In the genomic region with DNA sequence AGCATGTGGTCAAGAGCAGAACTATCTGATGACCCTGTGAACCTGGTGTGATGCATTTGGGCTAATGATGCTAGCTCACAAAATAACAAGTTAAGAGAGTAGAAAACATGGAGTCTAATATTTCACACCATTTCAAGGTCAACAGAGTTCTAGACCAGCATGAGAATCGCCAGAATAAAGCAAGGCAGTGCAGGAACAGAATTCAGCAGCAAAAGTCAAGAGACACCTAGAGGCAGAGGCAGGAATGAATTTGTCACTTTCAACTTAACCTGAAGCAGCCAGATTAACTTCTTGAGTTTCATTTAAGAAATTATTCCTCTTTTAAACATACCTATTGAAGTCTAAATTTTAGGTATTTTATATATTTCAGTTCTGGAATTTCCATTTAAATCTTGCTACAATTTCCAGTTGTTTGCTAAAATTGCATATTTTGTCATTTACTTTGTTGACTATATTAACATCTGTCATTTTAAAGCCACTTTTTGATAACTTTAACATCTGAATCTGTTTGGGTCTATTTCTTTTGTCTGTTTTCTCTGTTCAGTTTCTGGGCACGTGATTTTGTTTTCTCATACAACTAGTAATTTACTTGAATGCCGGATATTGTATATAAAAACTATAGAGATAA, we compare ENCODE assay signal across 9 cellular contexts. TPM values are rescaled to one million over a fixed set of nuclear protein-coding genes. Genes with fewer than 3 reads are reported as not detected.
DNase-seq lines count a peak whose midpoint lies in the region; ATAC-seq and TF ChIP-seq lines count a peak whose summit lies in the region.
"Had no signal": no experiment of that assay in that cellular context is flagged by ENCODE, and none has a peak within 500 bp of the region (broad histone marks: within the 10 kb centered on the region; RNA-seq: fewer than 3 reads in every experiment).

No MANE protein-coding gene starts in this region.

- no peaks in the 10 kb centered on the region for H3K36me3 Mint-ChIP-seq in CD4-positive, alpha-beta T cell (ENCODE audit: low read depth)

- peaks cover 40% of the 10 kb centered on the region for H3K4me1 Mint-ChIP-seq in CD4-positive, alpha-beta T cell (ENCODE audit: low read depth)

- no peaks in the 10 kb centered on the region for H3K9me3 ChIP-seq in CD4-positive, alpha-beta T cell (ENCODE audit: control insufficient read depth, low read length)
- H3K9me3 ChIP-seq in OCI-LY7 (ENCODE audit: low read length) (no peaks in the 10 kb centered on the region), suprapubic skin (no peaks in the 10 kb centered on the region)

- CTCF ChIA-PET in CD4-positive, alpha-beta T cell (lab: Charles Lee) = interaction anchor here (1.3 kb wide), 1 partner anchor 12 kb away, joined by 3 read pairs; no protein-coding TSS in a partner anchor
- CTCF ChIA-PET in OCI-LY7 (lab: Charles Lee; ENCODE audit: unreplicated experiment) = no interaction called here

- peak; percentile 16 for TF ChIP-seq CTCF in CD4-positive, alpha-beta T cell (IDR thresholded peaks at IDR 0.05)
- TF ChIP-seq CTCF in OCI-LY7 (conservative IDR thresholded peaks at IDR 0.05; ENCODE audit: low read length) (peak; percentile 90), suprapubic skin (IDR thresholded peaks at IDR 0.05) (no peak)

- 56% methylated on average over 3 of the region's 3 CpGs for WGBS in suprapubic skin

- peak overlapping the region; percentile 31 for H3K4me2 ChIP-seq in OCI-LY7 (ENCODE audit: low read length)

- peaks cover 90% of the 10 kb centered on the region for H3K4me1 ChIP-seq in OCI-LY7 (ENCODE audit: insufficient read depth, low read length, poor library complexity, severe bottlenecking)
- no peaks in the 10 kb centered on the region for H3K4me1 ChIP-seq in suprapubic skin

- H3K4me3 Mint-ChIP-seq in CD4-positive, alpha-beta T cell = no peak overlapping the region

- intact Hi-C loops in CD4-positive, alpha-beta T cell (cut with DNase I, micrococcal nuclease) = loop anchor here (5.0 kb wide), 4 partner anchors 325 to 915 kb away; no protein-coding TSS in a partner anchor
- intact Hi-C loops in OCI-LY7 (cut with micrococcal nuclease; ENCODE audit: unreplicated experiment) = loop anchor here (1.0 kb wide), 1 partner anchor 326 kb away; no protein-coding TSS in a partner anchor

- peaks cover 24% of the 10 kb centered on the region for H3K27me3 Mint-ChIP-seq in CD4-positive, alpha-beta T cell

- H3K9me2 ChIP-seq in OCI-LY7 (ENCODE audit: insufficient read depth, low read length) = no peaks in the 10 kb centered on the region

- peak overlapping the region; percentile 84 for H2AFZ ChIP-seq in OCI-LY7 (ENCODE audit: low read length)

- H3K9me3 Mint-ChIP-seq in CD4-positive, alpha-beta T cell = no peaks in the 10 kb centered on the region

- H3K27me3 ChIP-seq in CD4-positive, alpha-beta T cell (ENCODE audit: control insufficient read depth, insufficient read depth, low read length) = no peaks in the 10 kb centered on the region
- H3K27me3 ChIP-seq in suprapubic skin = no peaks in the 10 kb centered on the region

- H3K36me3 ChIP-seq in OCI-LY7 (ENCODE audit: insufficient read depth, low read length) (no peaks in the 10 kb centered on the region), suprapubic skin (no peaks in the 10 kb centered on the region)

- TF ChIP-seq EP300 in suprapubic skin (IDR thresholded peaks at IDR 0.05) = no peak

- no peaks in the 10 kb centered on the region for H3K79me2 ChIP-seq in OCI-LY7 (ENCODE audit: insufficient read depth, low read depth, low read length)

- BruUV-seq in OCI-LY7 (replicated peaks; lab: Mats Ljungman, UMichigan) = no TSS peak

- no peak for DNase-seq in CD4-positive, alpha-beta T cell
- DNase-seq in OCI-LY7 (ENCODE audit: low spot score) = peak; percentile 68
- peak; percentile 37 for DNase-seq in germinal center (ENCODE audit: low spot score)
- no peak for DNase-seq in suprapubic skin (ENCODE audit: low spot score in 2 of 2)
- DNase-seq in globus pallidus (ENCODE audit: low spot score) = no peak
- no peak for DNase-seq in activated CD4-positive, alpha-beta T cell treated with anti-CD3 and anti-CD28 coated beads, Interleukin-2, amount 50 U/mL, for 48 hours

- no peak for TF ChIP-seq POLR2A in suprapubic skin (IDR thresholded peaks at IDR 0.05)

- H4K20me1 ChIP-seq in OCI-LY7 (ENCODE audit: insufficient read depth, low read length) = no peaks in the 10 kb centered on the region

- no peak overlapping the region for H3K27ac ChIP-seq in CD4-positive, alpha-beta T cell (ENCODE audit: low read depth, low read length)
- H3K27ac ChIP-seq in OCI-LY7 (ENCODE audit: low read depth, low read length, poor library complexity, severe bottlenecking) (no peak overlapping the region), suprapubic skin (no peak overlapping the region)
- H3K27ac ChIP-seq: skin epidermis had no signal

- POLR2A ChIA-PET in CD4-positive, alpha-beta T cell (lab: Charles Lee) = interaction anchor here (5.2 to 7.3 kb wide), 2 partner anchors 507 to 508 kb away, joined by 81 to 87 read pairs; no protein-coding TSS in a partner anchor
- POLR2A ChIA-PET in OCI-LY7 (lab: Charles Lee) = interaction anchor here (0.7 to 3.6 kb wide), 2 partner anchors 11 to 1847 kb away, joined by 3 to 20 read pairs; no protein-coding TSS in a partner anchor

- no peak overlapping the region for H3K27ac Mint-ChIP-seq in CD4-positive, alpha-beta T cell

- ATAC-seq in CD4-positive, alpha-beta T cell (ENCODE audit: poor library complexity) = no peak
- peak; percentile 59 for ATAC-seq in GM19351 (IDR thresholded peaks at IDR 0.05; ENCODE audit: unreplicated experiment)
- no peak for ATAC-seq in GM19035 (IDR thresholded peaks at IDR 0.05; ENCODE audit: unreplicated experiment)

- no peak overlapping the region for H3K4me3 ChIP-seq in OCI-LY7 (ENCODE audit: low read depth, low read length, poor library complexity, severe bottlenecking)
- no peak overlapping the region for H3K4me3 ChIP-seq in suprapubic skin
- H3K4me3 ChIP-seq: skin epidermis had no signal

RNA-seq across cellular contexts. Expression of gene PRSS58, which starts 44.2 kb away (rescaled TPM):
- total RNA-seq in CD4-positive, alpha-beta T cell = not detected
- total RNA-seq in OCI-LY7 (2014; rRNA removed; shearing (Covaris generic)) = not detected in 2 replicates
- total RNA-seq in OCI-LY7 (2022) = not detected in 2 replicates
- total RNA-seq in suprapubic skin = not detected

Comparison
In these comparisons a context has a peak if more than half of its experiments do, and no peak if none do; other contexts are left out.
1. DNase-seq: peak in OCI-LY7 (single experiment) and germinal center (single experiment); none in CD4-positive, alpha-beta T cell (0 of 10), suprapubic skin (0 of 2), globus pallidus (single experiment) and activated CD4-positive, alpha-beta T cell treated with anti-CD3 and anti-CD28 coated beads, Interleukin-2, amount 50 U/mL, for 48 hours (0 of 2).
2. CTCF ChIP-seq: peak in CD4-positive, alpha-beta T cell (single experiment) and OCI-LY7 (single experiment); none in suprapubic skin (0 of 2).